In the genomic region with DNA sequence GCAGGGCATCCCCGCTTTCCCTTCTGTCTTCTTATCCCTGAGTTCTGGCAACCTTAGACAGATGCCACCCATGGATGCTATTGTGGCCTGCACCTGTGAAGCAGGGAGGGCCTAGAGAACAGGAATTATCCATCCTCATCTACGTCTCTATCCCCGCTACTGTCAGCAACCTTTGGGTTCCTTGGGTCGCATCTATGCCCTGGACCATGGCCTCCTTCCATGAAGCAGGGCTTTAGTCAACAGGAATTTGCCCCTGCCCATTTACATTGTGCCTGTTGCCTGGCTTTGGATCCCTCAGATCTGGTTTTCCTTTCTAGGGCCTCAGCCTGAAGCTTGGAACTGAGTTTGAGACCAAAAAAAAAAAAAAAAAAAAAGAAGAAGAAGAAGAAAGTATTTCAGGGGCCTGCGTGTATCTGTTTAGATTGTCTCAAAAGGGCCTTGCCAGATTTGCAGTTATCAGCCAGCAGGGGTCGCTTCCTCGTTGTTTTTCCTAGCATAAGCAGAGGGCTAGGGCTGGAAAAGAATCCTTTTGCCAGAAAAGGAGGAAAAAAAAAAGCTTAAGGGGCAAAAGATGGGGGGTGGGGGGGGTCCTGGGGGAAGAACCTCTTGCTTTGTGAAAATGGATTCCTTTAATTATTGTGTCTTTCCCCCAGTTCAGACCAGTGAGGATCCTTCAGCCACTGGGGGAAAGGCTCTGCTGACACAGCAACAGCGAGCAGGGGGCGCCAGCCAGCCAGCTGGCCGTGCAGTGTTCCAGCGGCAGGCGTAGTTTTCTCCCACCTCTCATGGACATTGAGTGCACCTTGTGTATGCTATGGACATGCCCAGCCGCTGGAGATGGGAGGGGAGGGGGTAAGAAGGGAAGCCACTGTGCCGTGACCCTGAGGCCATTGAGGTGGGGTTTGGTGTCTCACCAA, we compare ENCODE assay signal across 8 cellular contexts.
DNase-seq lines count a peak whose midpoint lies in the region; ATAC-seq, FAIRE-seq and TF ChIP-seq lines count a peak whose summit lies in the region.

No MANE protein-coding gene starts in this region.

- POLR2A ChIA-PET in activated CD4-positive, alpha-beta T cell treated with anti-CD3 and anti-CD28 coated beads, Interleukin-2, amount 10 ng/mL, durations not matched to agents 7 days and 5 days (lab: Charles Lee) = no interaction called here
- POLR2A ChIA-PET in MCF 10A (lab: Yijun Ruan, JAX) = interaction anchor here (1.6 kb wide), 1 partner anchor 229 kb away, joined by 4 read pairs; no protein-coding TSS in a partner anchor

- intact Hi-C loops in MCF 10A (cut with micrococcal nuclease) = loop anchor here (1.0 to 10.0 kb wide), 3 partner anchors 111 to 229 kb away; a partner anchor contains a TSS

- H3K4me1 Mint-ChIP-seq in activated CD4-positive, alpha-beta T cell treated with anti-CD3 and anti-CD28 coated beads, Interleukin-2, amount 10 ng/mL, durations not matched to agents 7 days and 5 days = no peaks in the 10 kb centered on the region
- H3K4me1 Mint-ChIP-seq in MCF 10A (ENCODE audit: insufficient read depth, unreplicated experiment) = no peaks in the 10 kb centered on the region
- H3K4me1 Mint-ChIP-seq in activated T-helper 17 cell treated with anti-CD3 and anti-CD28 coated beads, Interleukin-2, amount 50 U/mL, for 72 hours = no peaks in the 10 kb centered on the region

- BruUV-seq in MCF 10A (replicated peaks; lab: Mats Ljungman, UMichigan) = no TSS peak

- TF ChIP-seq CTCF in MCF 10A (IDR thresholded peaks at IDR 0.05; ENCODE audit: unreplicated experiment) = peak; percentile 43

- peak; percentile 15 for DNase-seq in activated CD4-positive, alpha-beta T cell treated with anti-CD3 and anti-CD28 coated beads, Interleukin-2, amount 10 ng/mL, durations not matched to agents 7 days and 5 days
- no peak for DNase-seq in activated CD4-positive, alpha-beta T cell treated with anti-CD3 and anti-CD28 coated beads, Interleukin-2, amount 50 U/mL, for 1 hour
- peak; percentile 14 for DNase-seq in NCI-H2227 treated with DMSO at 0.1 percent for 48 hours (lab: John Stamatoyannopoulos, UW)
- peak; percentile 62 for DNase-seq in MCF 10A (ENCODE audit: unreplicated experiment)
- peak; percentile 70 for DNase-seq in left lobe of liver (ENCODE audit: low spot score)
- DNase-seq in urothelium cell line (ENCODE audit: low spot score) = no peak

- no peaks in the 10 kb centered on the region for H3K36me3 Mint-ChIP-seq in activated CD4-positive, alpha-beta T cell treated with anti-CD3 and anti-CD28 coated beads, Interleukin-2, amount 10 ng/mL, durations not matched to agents 7 days and 5 days (ENCODE audit: low read depth)
- no peaks in the 10 kb centered on the region for H3K36me3 Mint-ChIP-seq in MCF 10A (ENCODE audit: insufficient read depth, unreplicated experiment)
- H3K36me3 Mint-ChIP-seq in activated T-helper 17 cell treated with anti-CD3 and anti-CD28 coated beads, Interleukin-2, amount 50 U/mL, for 72 hours (ENCODE audit: low read depth) = no peaks in the 10 kb centered on the region

- no peak overlapping the region for H3K27ac Mint-ChIP-seq in activated CD4-positive, alpha-beta T cell treated with anti-CD3 and anti-CD28 coated beads, Interleukin-2, amount 10 ng/mL, durations not matched to agents 7 days and 5 days
- no peak overlapping the region for H3K27ac Mint-ChIP-seq in MCF 10A (ENCODE audit: low read depth, unreplicated experiment)
- no peak overlapping the region for H3K27ac Mint-ChIP-seq in activated T-helper 17 cell treated with anti-CD3 and anti-CD28 coated beads, Interleukin-2, amount 50 U/mL, for 72 hours

- H3K27me3 Mint-ChIP-seq in activated CD4-positive, alpha-beta T cell treated with anti-CD3 and anti-CD28 coated beads, Interleukin-2, amount 10 ng/mL, durations not matched to agents 7 days and 5 days = peaks cover 7% of the 10 kb centered on the region
- no peaks in the 10 kb centered on the region for H3K27me3 Mint-ChIP-seq in MCF 10A (ENCODE audit: insufficient read depth, unreplicated experiment)
- peaks cover 19% of the 10 kb centered on the region for H3K27me3 Mint-ChIP-seq in activated T-helper 17 cell treated with anti-CD3 and anti-CD28 coated beads, Interleukin-2, amount 50 U/mL, for 72 hours

- peak; percentile 20 for FAIRE-seq in urothelium cell line (lab: Jason Lieb, UNC)

- CTCF ChIA-PET in activated CD4-positive, alpha-beta T cell treated with anti-CD3 and anti-CD28 coated beads, Interleukin-2, amount 10 ng/mL, durations not matched to agents 7 days and 5 days (lab: Charles Lee) = no interaction called here
- CTCF ChIA-PET in MCF 10A (lab: Yijun Ruan, JAX) = interaction anchor here (0.6 to 4.4 kb wide), 28 partner anchors 8 to 1999 kb away, joined by 3 to 37 read pairs (median 4); a partner anchor contains a TSS

- peaks cover 6% of the 10 kb centered on the region for H3K9me3 Mint-ChIP-seq in activated CD4-positive, alpha-beta T cell treated with anti-CD3 and anti-CD28 coated beads, Interleukin-2, amount 10 ng/mL, durations not matched to agents 7 days and 5 days
- H3K9me3 Mint-ChIP-seq in MCF 10A (ENCODE audit: unreplicated experiment) = peaks cover 8% of the 10 kb centered on the region
- peaks cover 14% of the 10 kb centered on the region for H3K9me3 Mint-ChIP-seq in activated T-helper 17 cell treated with anti-CD3 and anti-CD28 coated beads, Interleukin-2, amount 50 U/mL, for 72 hours

- no peak overlapping the region for H3K4me3 Mint-ChIP-seq in activated CD4-positive, alpha-beta T cell treated with anti-CD3 and anti-CD28 coated beads, Interleukin-2, amount 10 ng/mL, durations not matched to agents 7 days and 5 days
- no peak overlapping the region for H3K4me3 Mint-ChIP-seq in MCF 10A (ENCODE audit: unreplicated experiment)
- H3K4me3 Mint-ChIP-seq in activated T-helper 17 cell treated with anti-CD3 and anti-CD28 coated beads, Interleukin-2, amount 50 U/mL, for 72 hours = no peak overlapping the region

- ATAC-seq in left lobe of liver (peak; percentile 93), HG02870 (IDR thresholded peaks at IDR 0.05; ENCODE audit: unreplicated experiment) (no peak)
- no peak for ATAC-seq in activated T-helper 17 cell treated with anti-CD3 and anti-CD28 coated beads, Interleukin-2, amount 50 U/mL, for 72 hours (replicated peaks)

Comparison
In these comparisons a context has a peak if more than half of its experiments do, and no peak if none do; other contexts are left out.
1. DNase-seq: peak in activated CD4-positive, alpha-beta T cell treated with anti-CD3 and anti-CD28 coated beads, Interleukin-2, amount 10 ng/mL, durations not matched to agents 7 days and 5 days (single experiment), NCI-H2227 treated with DMSO at 0.1 percent for 48 hours (single experiment), MCF 10A (single experiment) and left lobe of liver (single experiment); none in activated CD4-positive, alpha-beta T cell treated with anti-CD3 and anti-CD28 coated beads, Interleukin-2, amount 50 U/mL, for 1 hour (single experiment) and urothelium cell line (single experiment).